18 cellular contexts compared by ENCODE assay signal in the genomic region with DNA sequence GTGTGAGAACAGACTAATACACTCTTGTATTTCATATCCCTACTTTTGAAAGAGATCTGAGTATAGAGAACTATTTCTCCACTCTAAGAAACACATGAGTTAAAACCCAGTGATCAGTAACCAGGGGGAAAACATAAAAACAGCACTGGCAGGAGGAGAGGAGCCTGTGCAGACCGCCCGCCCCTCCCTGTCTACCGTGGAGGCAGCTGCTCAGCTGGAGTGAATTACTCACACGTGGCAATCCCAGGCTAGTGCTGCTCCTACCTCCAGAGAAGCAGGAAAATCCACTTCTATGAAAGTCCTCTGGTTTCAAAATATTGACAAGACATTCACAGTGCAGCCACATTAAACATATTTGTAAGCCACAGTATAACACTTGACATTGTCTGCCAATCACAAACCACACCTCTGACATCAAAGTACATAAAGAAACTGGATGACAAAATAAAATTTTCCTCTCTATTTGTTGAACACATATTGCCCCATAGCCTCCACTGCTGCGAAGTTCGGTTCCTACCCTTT. TPM values are rescaled to one million over a fixed set of nuclear protein-coding genes. Genes with fewer than 3 reads are reported as not detected.
DNase-seq lines count a peak whose midpoint lies in the region; ATAC-seq and TF ChIP-seq lines count a peak whose summit lies in the region.
"Had no signal": no experiment of that assay in that cellular context is flagged by ENCODE, and none has a peak within 500 bp of the region (broad histone marks: within the 10 kb centered on the region; RNA-seq: fewer than 3 reads in every experiment).

No MANE protein-coding gene starts in this region.

- DNase-seq in COR-L47 (lab: John Stamatoyannopoulos, UW): peak; percentile 5
- DNase-seq in NCI-H187 treated with DMSO at 0.1 percent for 48 hours (lab: John Stamatoyannopoulos, UW): peak; percentile 91
- DNase-seq in PC-3: peak; percentile 47
- peak; percentile 49 for DNase-seq in hepatocyte (ENCODE audit: low spot score)
- DNase-seq in activated CD8-positive, alpha-beta T cell treated with anti-CD3 and anti-CD28 coated beads for 36 hours: no peak
- no peak for DNase-seq in activated CD8-positive, alpha-beta memory T cell treated with anti-CD3 and anti-CD28 coated beads, Interleukin-2, amount 10 ng/mL, durations not matched to agents 7 days and 5 days
- no peak for DNase-seq in GM19240 (ENCODE audit: insufficient read length, low spot score)
- DNase-seq: ACHN; activated CD4-positive, alpha-beta T cell treated with anti-CD3 and anti-CD28 coated beads for 1 hour; activated CD8-positive, alpha-beta memory T cell treated with anti-CD3 and anti-CD28 coated beads, Interleukin-2, amount 50 U/mL, for 48 hours; central memory CD4-positive, alpha-beta T cell; MV-4-11; stimulated activated CD4-positive, alpha-beta T cell treated with anti-CD3 and anti-CD28 coated beads, Interleukin-4, amount 100 ng/mL, for 4 hours had no signal

- H3K27me3 ChIP-seq in PC-3 (ENCODE audit: low read length): peaks cover 25% of the 10 kb centered on the region
- no peaks in the 10 kb centered on the region for H3K27me3 ChIP-seq in hepatocyte

- H3K4me1 ChIP-seq in PC-3 (ENCODE audit: insufficient read depth, low read length): no peaks in the 10 kb centered on the region
- H3K4me1 ChIP-seq in hepatocyte (ENCODE audit: insufficient read depth): no peaks in the 10 kb centered on the region

- H3K4me3 ChIP-seq in PC-3 (ENCODE audit: low read length) (no peak overlapping the region), hepatocyte (no peak overlapping the region)

- no peak overlapping the region for H3K27ac ChIP-seq in PC-3 (ENCODE audit: low read length)
- no peak overlapping the region for H3K27ac ChIP-seq in hepatocyte
- H3K27ac ChIP-seq: RWPE1 had no signal

- ATAC-seq in PC-3 (peak; percentile 42; the same call in 1 of the 2 replicates), GM21529 (IDR thresholded peaks at IDR 0.05; ENCODE audit: unreplicated experiment) (no peak)
- no peak for ATAC-seq in activated CD8-positive, alpha-beta T cell treated with anti-CD3 and anti-CD28 coated beads for 36 hours
- no peak for ATAC-seq in activated CD8-positive, alpha-beta memory T cell treated with anti-CD3 and anti-CD28 coated beads, Interleukin-2, amount 10 ng/mL, durations not matched to agents 7 days and 5 days

- H4K20me1 ChIP-seq in PC-3 (ENCODE audit: low read length) (no peaks in the 10 kb centered on the region), hepatocyte (ENCODE audit: insufficient read depth, poor library complexity, severe bottlenecking) (no peaks in the 10 kb centered on the region)

- no peaks in the 10 kb centered on the region for H3K27me3 Mint-ChIP-seq in activated CD8-positive, alpha-beta T cell treated with anti-CD3 and anti-CD28 coated beads for 36 hours
- H3K27me3 Mint-ChIP-seq in activated CD8-positive, alpha-beta memory T cell treated with anti-CD3 and anti-CD28 coated beads, Interleukin-2, amount 10 ng/mL, durations not matched to agents 7 days and 5 days: no peaks in the 10 kb centered on the region

- intact Hi-C loops in PC-3 (cut with micrococcal nuclease): no loop called here
- intact Hi-C loops in activated CD8-positive, alpha-beta T cell treated with anti-CD3 and anti-CD28 coated beads for 36 hours (cut with micrococcal nuclease): no loop called here

- no peak overlapping the region for H3K9ac ChIP-seq in PC-3 (ENCODE audit: low read length)

- no peak overlapping the region for H2AFZ ChIP-seq in PC-3 (ENCODE audit: low read length)
- no peak overlapping the region for H2AFZ ChIP-seq in hepatocyte

- no peaks in the 10 kb centered on the region for H3K79me2 ChIP-seq in PC-3 (ENCODE audit: low read length)
- no peaks in the 10 kb centered on the region for H3K79me2 ChIP-seq in hepatocyte

- H3F3A ChIP-seq in PC-3 (ENCODE audit: low read length, unreplicated experiment): no peaks in the 10 kb centered on the region

- H3K36me3 ChIP-seq in PC-3 (ENCODE audit: low read depth, low read length): no peaks in the 10 kb centered on the region
- H3K36me3 ChIP-seq in hepatocyte (replicated peaks; ENCODE audit: insufficient read depth, low read depth): no peaks in the 10 kb centered on the region

- H3K9me3 Mint-ChIP-seq in activated CD8-positive, alpha-beta T cell treated with anti-CD3 and anti-CD28 coated beads for 36 hours: no peaks in the 10 kb centered on the region
- H3K9me3 Mint-ChIP-seq in activated CD8-positive, alpha-beta memory T cell treated with anti-CD3 and anti-CD28 coated beads, Interleukin-2, amount 10 ng/mL, durations not matched to agents 7 days and 5 days (ENCODE audit: low read depth): no peaks in the 10 kb centered on the region
- H3K9me3 Mint-ChIP-seq: activated naive CD4-positive, alpha-beta T cell treated with anti-CD3 and anti-CD28 coated beads, Interleukin-2, amount 50 U/mL, for 24 hours had no signal

- POLR2A ChIA-PET in PC-3 (lab: Charles Lee; ENCODE audit: unreplicated experiment): no interaction called here
- POLR2A ChIA-PET in activated CD8-positive, alpha-beta T cell treated with anti-CD3 and anti-CD28 coated beads for 36 hours (lab: Charles Lee): no interaction called here

- no peaks in the 10 kb centered on the region for H3K9me3 ChIP-seq in PC-3 (ENCODE audit: low read length)
- no peaks in the 10 kb centered on the region for H3K9me3 ChIP-seq in hepatocyte (ENCODE audit: low read depth)

- H3K9me2 ChIP-seq in PC-3 (replicated peaks; ENCODE audit: low read length): no peaks in the 10 kb centered on the region
- no peaks in the 10 kb centered on the region for H3K9me2 ChIP-seq in hepatocyte (replicated peaks; ENCODE audit: insufficient read depth)

- BruUV-seq in PC-3 (replicated peaks; lab: Mats Ljungman, UMichigan): no TSS peak

- H3K4me2 ChIP-seq in PC-3 (ENCODE audit: low read length) (no peak overlapping the region), hepatocyte (no peak overlapping the region)

- no peak overlapping the region for H3K27ac Mint-ChIP-seq in activated CD8-positive, alpha-beta T cell treated with anti-CD3 and anti-CD28 coated beads for 36 hours
- H3K27ac Mint-ChIP-seq in activated CD8-positive, alpha-beta memory T cell treated with anti-CD3 and anti-CD28 coated beads, Interleukin-2, amount 10 ng/mL, durations not matched to agents 7 days and 5 days: no peak overlapping the region
- H3K27ac Mint-ChIP-seq: activated naive CD4-positive, alpha-beta T cell treated with anti-CD3 and anti-CD28 coated beads, Interleukin-2, amount 50 U/mL, for 24 hours had no signal

- CTCF ChIA-PET in PC-3 (lab: Charles Lee): no interaction called here
- CTCF ChIA-PET in activated CD8-positive, alpha-beta T cell treated with anti-CD3 and anti-CD28 coated beads for 36 hours (lab: Charles Lee): no interaction called here
- CTCF ChIA-PET in activated CD8-positive, alpha-beta memory T cell treated with anti-CD3 and anti-CD28 coated beads, Interleukin-2, amount 10 ng/mL, durations not matched to agents 7 days and 5 days (lab: Charles Lee): no interaction called here

- no peaks in the 10 kb centered on the region for H3K4me1 Mint-ChIP-seq in activated CD8-positive, alpha-beta T cell treated with anti-CD3 and anti-CD28 coated beads for 36 hours (ENCODE audit: low read depth)
- H3K4me1 Mint-ChIP-seq in activated CD8-positive, alpha-beta memory T cell treated with anti-CD3 and anti-CD28 coated beads, Interleukin-2, amount 10 ng/mL, durations not matched to agents 7 days and 5 days: no peaks in the 10 kb centered on the region
- H3K4me1 Mint-ChIP-seq: activated naive CD4-positive, alpha-beta T cell treated with anti-CD3 and anti-CD28 coated beads, Interleukin-2, amount 50 U/mL, for 24 hours had no signal

- no peak overlapping the region for H3K4me3 Mint-ChIP-seq in activated CD8-positive, alpha-beta T cell treated with anti-CD3 and anti-CD28 coated beads for 36 hours
- H3K4me3 Mint-ChIP-seq in activated CD8-positive, alpha-beta memory T cell treated with anti-CD3 and anti-CD28 coated beads, Interleukin-2, amount 10 ng/mL, durations not matched to agents 7 days and 5 days: no peak overlapping the region
- H3K4me3 Mint-ChIP-seq: activated naive CD4-positive, alpha-beta T cell treated with anti-CD3 and anti-CD28 coated beads, Interleukin-2, amount 50 U/mL, for 24 hours had no signal

- no peaks in the 10 kb centered on the region for H3K36me3 Mint-ChIP-seq in activated CD8-positive, alpha-beta T cell treated with anti-CD3 and anti-CD28 coated beads for 36 hours (ENCODE audit: low read depth)
- no peaks in the 10 kb centered on the region for H3K36me3 Mint-ChIP-seq in activated CD8-positive, alpha-beta memory T cell treated with anti-CD3 and anti-CD28 coated beads, Interleukin-2, amount 10 ng/mL, durations not matched to agents 7 days and 5 days
- H3K36me3 Mint-ChIP-seq: activated naive CD4-positive, alpha-beta T cell treated with anti-CD3 and anti-CD28 coated beads, Interleukin-2, amount 50 U/mL, for 24 hours had no signal

- no peak for TF ChIP-seq CTCF in PC-3 (conservative IDR thresholded peaks at IDR 0.05; ENCODE audit: low read depth, low read length)
- TF ChIP-seq CTCF in hepatocyte (IDR thresholded peaks at IDR 0.05; ENCODE audit: poor library complexity): no peak
- TF ChIP-seq CTCF in activated CD8-positive, alpha-beta T cell treated with anti-CD3 and anti-CD28 coated beads for 36 hours (IDR thresholded peaks at IDR 0.05): no peak

- 40% methylated on average over 6 of the region's 6 CpGs for WGBS in hepatocyte (ENCODE audit: low lambda C conversion rate, missing lambda C conversion rate)

RNA-seq across cellular contexts. Expression of a gene that starts 16.7 kb away (rescaled TPM):
- total RNA-seq in PC-3 (2014; rRNA removed) (not detected in 2 replicates), hepatocyte (1.8 and 2.4 TPM in 2 replicates)
- 1.0 and 2.0 TPM in 2 replicates for polyA plus RNA-seq in hepatocyte
- not detected for total RNA-seq in activated CD8-positive, alpha-beta T cell treated with anti-CD3 and anti-CD28 coated beads for 36 hours
- total RNA-seq in activated CD8-positive, alpha-beta memory T cell treated with anti-CD3 and anti-CD28 coated beads, Interleukin-2, amount 10 ng/mL, durations not matched to agents 7 days and 5 days: not detected
- total RNA-seq: T-helper 2 cell treated with Interferon-gamma antibody and Interleukin-4, amounts not matched to agents 100 ng/mL and 5 ng/mL, for 36 hours had no signal
- polyA plus RNA-seq: keratinocyte had no signal

Comparison
In these comparisons a context has a peak if more than half of its experiments do, and no peak if none do; other contexts are left out.
1. DNase-seq: peak in COR-L47 (single experiment), NCI-H187 treated with DMSO at 0.1 percent for 48 hours (single experiment), PC-3 (single experiment) and hepatocyte (single experiment); none in activated CD8-positive, alpha-beta T cell treated with anti-CD3 and anti-CD28 coated beads for 36 hours (single experiment), activated CD8-positive, alpha-beta memory T cell treated with anti-CD3 and anti-CD28 coated beads, Interleukin-2, amount 10 ng/mL, durations not matched to agents 7 days and 5 days (single experiment) and GM19240 (single experiment).